In the genomic region with DNA sequence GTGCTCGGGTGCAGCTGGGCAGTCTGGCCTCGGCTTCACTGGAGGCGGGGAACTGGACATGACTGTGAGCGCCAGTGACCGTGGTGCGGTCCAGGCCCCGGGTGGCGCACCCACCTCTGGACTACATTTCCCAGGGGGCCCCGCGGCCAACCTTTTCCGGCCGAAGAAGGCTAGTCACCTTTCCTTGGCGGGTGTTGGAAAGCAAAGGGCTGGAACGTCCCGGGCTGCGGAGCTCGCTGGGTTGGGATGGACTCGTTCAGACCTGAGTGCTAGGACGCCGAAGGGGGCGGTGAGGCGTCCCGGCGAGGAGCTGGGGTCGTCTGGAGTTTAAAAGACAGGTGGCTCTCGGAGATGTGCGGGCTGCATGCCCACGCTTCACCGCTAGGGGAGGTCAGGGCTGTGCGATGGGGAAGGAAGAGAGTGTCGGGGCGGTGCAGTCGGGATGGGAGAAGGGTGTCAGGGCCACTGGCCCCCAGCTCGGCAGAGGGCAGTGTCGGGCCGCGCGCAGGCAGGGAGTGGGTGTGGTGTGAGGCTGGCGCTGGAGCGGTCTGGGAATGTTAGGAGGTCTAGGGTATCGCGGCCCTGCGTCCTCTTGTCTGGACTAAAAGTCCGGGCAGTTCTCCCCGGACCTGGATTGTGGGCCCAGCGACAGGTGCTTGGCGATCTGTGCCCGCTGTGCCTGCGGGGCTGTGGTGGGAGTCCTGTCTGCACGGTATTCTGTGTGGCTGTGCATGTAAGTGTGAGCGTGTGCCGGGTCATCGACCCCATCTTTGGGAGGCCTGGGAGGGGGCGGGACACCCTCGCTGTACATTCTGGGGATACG, we compare ENCODE assay signal across 8 cellular contexts. TPM values are rescaled to one million over a fixed set of nuclear protein-coding genes. Genes with fewer than 3 reads are reported as not detected.
DNase-seq lines count a peak whose midpoint lies in the region; ATAC-seq and TF ChIP-seq lines count a peak whose summit lies in the region.

No MANE protein-coding gene starts in this region.

- peaks cover 6% of the 10 kb centered on the region for H3K9me3 Mint-ChIP-seq in activated naive CD4-positive, alpha-beta T cell treated with anti-CD3 and anti-CD28 coated beads for 36 hours

- H3K4me3 ChIP-seq in Panc1 (ENCODE audit: low read depth in 2 of 2, low read length in 2 of 2), result peak overlapping the region; percentile 76 to 87
- peak overlapping the region; percentile 39 to 64 for H3K4me3 ChIP-seq in gastroesophageal sphincter
- peak overlapping the region; percentile 95 for H3K4me3 ChIP-seq in parathyroid adenoma (ENCODE audit: low read depth, low read length)
- H3K4me3 ChIP-seq in thoracic aorta, result peak overlapping the region; percentile 88

- DNase-seq in GOT3 (lab: John Stamatoyannopoulos, UW), result peak; percentile 9
- DNase-seq in Panc1 (ENCODE audit: low read depth, low spot score), result peak; percentile 48
- DNase-seq in activated naive CD4-positive, alpha-beta T cell treated with anti-CD3 and anti-CD28 coated beads for 36 hours, result peak; percentile 91
- DNase-seq in thoracic aorta (ENCODE audit: low spot score), result peak; percentile 44
- DNase-seq in NOMO-1 treated with dmso at 0.1 percent for 144 hours (lab: John Stamatoyannopoulos, UW; ENCODE audit: unreplicated experiment), result no peak

- BruUV-seq in Panc1 (replicated peaks; lab: Mats Ljungman, UMichigan), result no TSS peak

- H3K27me3 Mint-ChIP-seq in activated naive CD4-positive, alpha-beta T cell treated with anti-CD3 and anti-CD28 coated beads for 36 hours (ENCODE audit: low read depth), result no peaks in the 10 kb centered on the region

- H3K27ac ChIP-seq in C4-2B (peak overlapping the region; percentile 39), Panc1 (ENCODE audit: low read length) (peak overlapping the region; percentile 91), gastroesophageal sphincter (peak overlapping the region in 3 of 4 donors; percentile 85 to 87 (median 86)), parathyroid adenoma (no peak overlapping the region), thoracic aorta (peak overlapping the region; percentile 64 to 78)

- H3K4me1 ChIP-seq in Panc1 (ENCODE audit: control insufficient read depth, insufficient read depth, low read length) (peaks cover 5% of the 10 kb centered on the region; the same call in 1 of the 2 replicates), gastroesophageal sphincter (peaks cover 0 to 19% (median 7%) of the 10 kb centered on the region in 3 donors), parathyroid adenoma (no peaks in the 10 kb centered on the region), thoracic aorta (ENCODE audit: control insufficient read depth in 1 of 2, low read depth in 2 of 2) (peaks cover 4 to 15% of the 10 kb centered on the region in 2 donors)

- intact Hi-C loops in Panc1 (cut with micrococcal nuclease; ENCODE audit: unreplicated experiment), result no loop called here
- intact Hi-C loops in activated naive CD4-positive, alpha-beta T cell treated with anti-CD3 and anti-CD28 coated beads for 36 hours (cut with micrococcal nuclease), result loop anchor here (1.0 to 5.0 kb wide), 9 partner anchors 106 to 929 kb away; partner anchors contain the start of genes ZFP14, ZNF420, ZNF527 and ZNF540

- peaks cover 30% of the 10 kb centered on the region for H3K36me3 Mint-ChIP-seq in activated naive CD4-positive, alpha-beta T cell treated with anti-CD3 and anti-CD28 coated beads for 36 hours (ENCODE audit: low read depth)

- TF ChIP-seq EP300 in gastroesophageal sphincter (IDR thresholded peaks at IDR 0.05), result no peak

- in situ Hi-C loops in Panc1 (cut with HindIII; ENCODE audit: low pct_unique_long_range_greater_than_20kb, low sequenced_read_pairs), result no loop called here

- no peak overlapping the region for H3K9ac ChIP-seq in parathyroid adenoma

- H3K36me3 ChIP-seq in Panc1 (ENCODE audit: control insufficient read depth, insufficient read depth, low read length) (no peaks in the 10 kb centered on the region), gastroesophageal sphincter (peaks cover 0 to 24% of the 10 kb centered on the region in 2 donors), parathyroid adenoma (ENCODE audit: control insufficient read depth, insufficient read depth, low read length) (no peaks in the 10 kb centered on the region), thoracic aorta (no peaks in the 10 kb centered on the region)

- no peaks in the 10 kb centered on the region for H3K27me3 ChIP-seq in Panc1 (ENCODE audit: control insufficient read depth, insufficient read depth, low read length)
- no peaks in the 10 kb centered on the region for H3K27me3 ChIP-seq in gastroesophageal sphincter
- H3K27me3 ChIP-seq in parathyroid adenoma (ENCODE audit: control insufficient read depth, insufficient read depth, low read length), result no peaks in the 10 kb centered on the region
- H3K27me3 ChIP-seq in thoracic aorta (replicated peaks; ENCODE audit: insufficient read depth), result no peaks in the 10 kb centered on the region

- peak overlapping the region; percentile 66 for H2AFZ ChIP-seq in parathyroid adenoma

- H3K4me3 Mint-ChIP-seq in activated naive CD4-positive, alpha-beta T cell treated with anti-CD3 and anti-CD28 coated beads for 36 hours, result peak overlapping the region; percentile 92

- ATAC-seq in Panc1 (peak; percentile 100), gastroesophageal sphincter (peak; percentile 99), thoracic aorta (ENCODE audit: insufficient number of reproducible peaks, low FRiP score, low read depth) (peak; percentile 86)

- H3K4me1 Mint-ChIP-seq in activated naive CD4-positive, alpha-beta T cell treated with anti-CD3 and anti-CD28 coated beads for 36 hours (ENCODE audit: low read depth), result peaks cover 11% of the 10 kb centered on the region

- TF ChIP-seq POLR2A in gastroesophageal sphincter (IDR thresholded peaks at IDR 0.05), result no peak

- H3K27ac Mint-ChIP-seq in activated naive CD4-positive, alpha-beta T cell treated with anti-CD3 and anti-CD28 coated beads for 36 hours, result peak overlapping the region; percentile 95

- H3K9me3 ChIP-seq in Panc1 (ENCODE audit: control insufficient read depth, insufficient read depth, low read depth, low read length) (peaks cover 8% of the 10 kb centered on the region; the same call in 1 of the 2 replicates), gastroesophageal sphincter (peaks cover 0 to 4% (median 0%) of the 10 kb centered on the region in 3 donors), parathyroid adenoma (ENCODE audit: control insufficient read depth, low read length) (no peaks in the 10 kb centered on the region), thoracic aorta (no peaks in the 10 kb centered on the region)

- peak; percentile 96 for TF ChIP-seq CTCF in C4-2B (conservative IDR thresholded peaks at IDR 0.05)
- TF ChIP-seq CTCF in Panc1 (IDR thresholded peaks at IDR 0.05), result peak; percentile 95
- TF ChIP-seq CTCF in gastroesophageal sphincter (IDR thresholded peaks at IDR 0.05), result peak; percentile 78 to 96 (median 91)
- no peak for TF ChIP-seq CTCF in parathyroid adenoma (IDR thresholded peaks at IDR 0.05)
- TF ChIP-seq CTCF in thoracic aorta (IDR thresholded peaks at IDR 0.05), result peak; percentile 90

- CTCF ChIA-PET in Panc1 (lab: Charles Lee), result no interaction called here
- CTCF ChIA-PET in activated naive CD4-positive, alpha-beta T cell treated with anti-CD3 and anti-CD28 coated beads for 36 hours (lab: Charles Lee), result interaction anchor here (0.6 to 0.9 kb wide), 4 partner anchors 11 to 471 kb away, joined by 3 read pairs; no protein-coding TSS in a partner anchor

- peak overlapping the region; percentile 100 for H3K4me2 ChIP-seq in parathyroid adenoma (ENCODE audit: low read length)

- POLR2A ChIA-PET in Panc1 (lab: Charles Lee), result no interaction called here

- WGBS in gastroesophageal sphincter (ENCODE audit: low coverage in 1 of 2), 2 donors, result 0% methylated on average over 9 of the region's 56 CpGs; no CpG with 5 or more reads in 1 of the 2 donors

- no peaks in the 10 kb centered on the region for H3K79me2 ChIP-seq in parathyroid adenoma

RNA-seq across cellular contexts. Expression of gene ZNF568, which starts 57.1 kb away (rescaled TPM):
- total RNA-seq in Panc1 (2021; ENCODE audit: unreplicated experiment), result 19.3 TPM
- 14.0 TPM for polyA plus RNA-seq in Panc1 (2012; ENCODE audit: insufficient read length)
- 1 to 10 TPM; 5.3 to 6.3 TPM for total RNA-seq in activated naive CD4-positive, alpha-beta T cell treated with anti-CD3 and anti-CD28 coated beads for 36 hours
- total RNA-seq in gastroesophageal sphincter, result 10 to 100 TPM; 10.6 to 20.7 (median 15.4) TPM
- total RNA-seq in thoracic aorta, result 10 to 100 TPM in 1 of 2 donors, 1 to 10 TPM in 1; 9.2 to 19.7 TPM

RNA-seq across cellular contexts. Expression of gene ZNF829, which starts 57.1 kb away (rescaled TPM):
- total RNA-seq in Panc1 (2021; ENCODE audit: unreplicated experiment) (7.2 TPM), gastroesophageal sphincter (1 to 10 TPM; 2.3 to 6.9 (median 4.1) TPM), thoracic aorta (1 to 10 TPM; 1.2 to 2.7 TPM)
- polyA plus RNA-seq in Panc1 (2012; ENCODE audit: insufficient read length), result 2.6 TPM
- 1 to 10 TPM; 3.5 to 3.7 TPM for total RNA-seq in activated naive CD4-positive, alpha-beta T cell treated with anti-CD3 and anti-CD28 coated beads for 36 hours
